8 cellular contexts compared by ENCODE assay signal in the genomic region with DNA sequence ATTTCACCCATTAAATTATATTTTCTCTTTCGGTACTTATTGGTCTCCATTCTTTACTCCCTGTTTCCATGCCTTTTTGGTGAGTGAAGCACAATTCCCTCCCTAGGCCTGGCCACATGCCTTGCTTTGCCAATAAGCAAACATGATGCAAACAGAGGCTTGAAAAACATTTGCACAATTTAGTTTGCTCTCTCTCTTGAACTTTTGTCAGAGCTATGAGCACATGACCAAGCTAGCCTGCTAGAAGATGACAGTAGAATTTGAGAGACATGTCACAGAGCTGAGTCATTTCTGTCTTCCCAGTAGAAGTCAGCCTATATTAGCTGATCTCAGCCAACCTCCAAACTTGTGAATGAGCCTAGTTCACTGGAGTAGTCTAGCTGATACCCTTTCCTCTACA. TPM values are rescaled to one million over a fixed set of nuclear protein-coding genes. Genes with fewer than 3 reads are reported as not detected.
DNase-seq lines count a peak whose midpoint lies in the region; ATAC-seq and TF ChIP-seq lines count a peak whose summit lies in the region.

No MANE protein-coding gene starts in this region.

- TF ChIP-seq CTCF in AG09309 (IDR thresholded peaks at IDR 0.05; ENCODE audit: control insufficient read depth, insufficient read depth, low read depth, low read length, missing control alignments) (no peak), PC-9 (conservative IDR thresholded peaks at IDR 0.05) (no peak), gastroesophageal sphincter (IDR thresholded peaks at IDR 0.05) (no peak)

- no peaks in the 10 kb centered on the region for H3K79me2 ChIP-seq in PC-9 (ENCODE audit: low read depth)

- no peak overlapping the region for H3K27ac Mint-ChIP-seq in activated CD4-positive, alpha-beta memory T cell treated with anti-CD3 and anti-CD28 coated beads for 36 hours

- H3K4me1 Mint-ChIP-seq in activated CD4-positive, alpha-beta memory T cell treated with anti-CD3 and anti-CD28 coated beads for 36 hours (ENCODE audit: low read depth): peaks cover 9% of the 10 kb centered on the region

- H3K27me3 Mint-ChIP-seq in activated CD4-positive, alpha-beta memory T cell treated with anti-CD3 and anti-CD28 coated beads for 36 hours: no peaks in the 10 kb centered on the region

- no peaks in the 10 kb centered on the region; the same call in 1 of the 2 replicates for H3K36me3 ChIP-seq in PC-9 (ENCODE audit: low read depth)
- H3K36me3 ChIP-seq in gastroesophageal sphincter: peaks cover 0 to 36% of the 10 kb centered on the region in 2 donors

- H3K9me3 ChIP-seq in PC-9 (ENCODE audit: insufficient read depth, low read depth): no peaks in the 10 kb centered on the region
- H3K9me3 ChIP-seq in gastroesophageal sphincter: no peaks in the 10 kb centered on the region

- H3K9me2 ChIP-seq in PC-9 (ENCODE audit: insufficient read depth): no peaks in the 10 kb centered on the region

- DNase-seq in AG09309 (ENCODE audit: low read depth) (peak; percentile 75), PC-9 (peak; percentile 9 to 85), 8988T (no peak), SKM-1 (lab: John Stamatoyannopoulos, UW; ENCODE audit: unreplicated experiment) (no peak)
- no peak for DNase-seq in activated CD4-positive, alpha-beta memory T cell treated with anti-CD3 and anti-CD28 coated beads for 36 hours

- peaks cover 11% of the 10 kb centered on the region for H3K36me3 Mint-ChIP-seq in activated CD4-positive, alpha-beta memory T cell treated with anti-CD3 and anti-CD28 coated beads for 36 hours

- no peaks in the 10 kb centered on the region for H3K9me3 Mint-ChIP-seq in activated CD4-positive, alpha-beta memory T cell treated with anti-CD3 and anti-CD28 coated beads for 36 hours

- H3K4me3 Mint-ChIP-seq in activated CD4-positive, alpha-beta memory T cell treated with anti-CD3 and anti-CD28 coated beads for 36 hours: no peak overlapping the region

- TF ChIP-seq EP300 in gastroesophageal sphincter (IDR thresholded peaks at IDR 0.05): no peak

- peak; percentile 94 for ATAC-seq in GM18870 (IDR thresholded peaks at IDR 0.05; ENCODE audit: unreplicated experiment)
- peak; percentile 95 for ATAC-seq in HG03045 (IDR thresholded peaks at IDR 0.05; ENCODE audit: unreplicated experiment)
- peak; percentile 90 for ATAC-seq in gastroesophageal sphincter

- H3K27me3 ChIP-seq in PC-9 (ENCODE audit: insufficient read depth, low read depth) (no peaks in the 10 kb centered on the region), gastroesophageal sphincter (no peaks in the 10 kb centered on the region)

- no peaks in the 10 kb centered on the region for H3F3A ChIP-seq in PC-9 (ENCODE audit: insufficient read depth, low read depth)

- no peak for TF ChIP-seq POLR2A in gastroesophageal sphincter (IDR thresholded peaks at IDR 0.05)

- WGBS in gastroesophageal sphincter (ENCODE audit: low coverage in 1 of 2), 2 donors: 89 to 100% methylated on average over 1 of the region's 1 CpG

- CTCF ChIA-PET in PC-9 (lab: Charles Lee): no interaction called here
- CTCF ChIA-PET in activated CD4-positive, alpha-beta memory T cell treated with anti-CD3 and anti-CD28 coated beads for 36 hours (lab: Charles Lee): no interaction called here

- no peaks in the 10 kb centered on the region for H4K20me1 ChIP-seq in PC-9 (ENCODE audit: insufficient read depth)

- H3K4me2 ChIP-seq in PC-9: no peak overlapping the region

- H3K27ac ChIP-seq in PC-9 (peak overlapping the region; percentile 53), gastroesophageal sphincter (no peak overlapping the region)

- H3K4me1 ChIP-seq in PC-9 (replicated peaks; ENCODE audit: insufficient read depth): peaks cover 15% of the 10 kb centered on the region
- H3K4me1 ChIP-seq in gastroesophageal sphincter: peaks cover 0 to 19% (median 0%) of the 10 kb centered on the region in 3 donors

- BruUV-seq in PC-9 (replicated peaks; lab: Mats Ljungman, UMichigan): no TSS peak

- H2AFZ ChIP-seq in PC-9: no peak overlapping the region

- POLR2A ChIA-PET in PC-9 (lab: Charles Lee; ENCODE audit: unreplicated experiment): no interaction called here
- POLR2A ChIA-PET in activated CD4-positive, alpha-beta memory T cell treated with anti-CD3 and anti-CD28 coated beads for 36 hours (lab: Charles Lee): no interaction called here

- H3K4me3 ChIP-seq in AG09309 (ENCODE audit: control insufficient read depth, low read depth, low read length): no peak overlapping the region
- no peak overlapping the region for H3K4me3 ChIP-seq in PC-9
- H3K4me3 ChIP-seq in gastroesophageal sphincter: no peak overlapping the region

- intact Hi-C loops in PC-9 (cut with micrococcal nuclease; ENCODE audit: unreplicated experiment): no loop called here
- intact Hi-C loops in activated CD4-positive, alpha-beta memory T cell treated with anti-CD3 and anti-CD28 coated beads for 36 hours (cut with micrococcal nuclease): no loop called here

RNA-seq across cellular contexts. Expression of a gene that starts 24.6 kb away (rescaled TPM):
- total RNA-seq in PC-9 (2021): not detected in 2 replicates
- total RNA-seq in gastroesophageal sphincter: not detected
- total RNA-seq in activated CD4-positive, alpha-beta memory T cell treated with anti-CD3 and anti-CD28 coated beads for 36 hours: not detected

Comparison
In these comparisons a context has a peak if more than half of its experiments do, and no peak if none do; other contexts are left out.
1. DNase-seq: peak in AG09309 (single experiment) and PC-9 (2 of 2); none in activated CD4-positive, alpha-beta memory T cell treated with anti-CD3 and anti-CD28 coated beads for 36 hours (single experiment), 8988T (single experiment) and SKM-1 (single experiment).
2. Peak in every context shown above with its lines, with median percentiles within 50 percentile points of each other: ATAC-seq.